ENCODE assay signal across 7 cellular contexts in the genomic region with DNA sequence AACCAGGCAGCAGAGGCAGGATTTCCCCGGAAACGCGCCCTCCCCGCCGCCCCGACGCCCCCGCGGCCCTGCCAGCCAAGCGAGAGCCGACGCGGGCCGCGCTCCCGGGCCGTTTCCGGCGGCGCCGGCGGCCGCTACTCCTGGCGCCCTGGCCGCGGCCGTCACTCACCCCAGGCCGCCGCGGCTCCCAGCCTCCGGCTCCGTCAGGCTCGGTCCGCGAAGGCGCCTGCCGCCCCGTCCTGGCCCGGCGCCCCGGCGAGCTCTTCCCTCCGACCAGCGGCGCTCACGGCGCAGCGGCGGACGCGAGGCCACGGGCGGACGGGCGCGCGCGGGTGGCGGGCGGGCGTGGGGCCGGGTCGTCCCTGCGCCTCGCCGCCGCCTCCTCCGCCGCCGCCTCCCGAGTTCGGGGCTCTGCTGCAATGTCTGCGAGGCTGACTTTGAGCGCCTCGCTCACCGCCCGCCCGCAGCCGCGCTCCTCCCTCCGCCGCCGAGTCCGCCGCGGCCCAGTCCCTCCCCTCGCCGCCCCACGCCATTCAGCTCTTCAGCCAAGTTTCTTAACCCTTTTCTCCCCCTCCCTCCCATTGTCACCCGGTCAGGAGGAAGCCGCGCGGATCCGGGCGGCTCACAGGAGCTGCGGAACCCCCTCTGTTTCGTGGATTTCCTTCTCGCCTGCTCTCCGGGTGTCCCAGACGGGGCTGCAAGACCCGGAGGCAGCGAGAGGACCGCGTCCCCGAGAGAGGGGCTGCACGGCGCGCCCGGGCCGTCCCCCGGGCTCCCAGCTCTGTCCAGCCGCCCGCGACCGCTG. TPM values are rescaled to one million over a fixed set of nuclear protein-coding genes. Genes with fewer than 3 reads are reported as not detected.
A peak's percentile ranks its signal among the peaks of the same experiment; 100 is the strongest.
DNase-seq lines count a peak whose midpoint lies in the region; ATAC-seq and TF ChIP-seq lines count a peak whose summit lies in the region.

NRIP1 (minus strand) TSS at position 425 of the 805 bp plus-strand sequence. CDS start 96,808 bp downstream, outside the sequence.

- H3K4me1 ChIP-seq in colonic mucosa: peaks cover 4% of the 10 kb centered on the region

- peak within 1 kb of the TSS; percentile 81 for H3K4me3 ChIP-seq in colonic mucosa

- peak within 1 kb of the TSS; percentile 95 for H3K4me3 Mint-ChIP-seq in activated CD4-positive, alpha-beta T cell treated with anti-CD3 and anti-CD28 coated beads, Interleukin-2, amount 10 ng/mL, durations not matched to agents 24 days and 14 days

- ATAC-seq in GM18517 (IDR thresholded peaks at IDR 0.05; ENCODE audit: unreplicated experiment): peak; percentile 66
- peak; percentile 74 for ATAC-seq in HG02973 (IDR thresholded peaks at IDR 0.05; ENCODE audit: unreplicated experiment)
- ATAC-seq in left colon: peak; percentile 82

- H3K27me3 ChIP-seq in colonic mucosa: no peaks in the 10 kb centered on the region

- H3K36me3 Mint-ChIP-seq in activated CD4-positive, alpha-beta T cell treated with anti-CD3 and anti-CD28 coated beads, Interleukin-2, amount 10 ng/mL, durations not matched to agents 24 days and 14 days (ENCODE audit: low read depth): no peaks in the 10 kb centered on the region

- H3K9ac ChIP-seq in colonic mucosa (ENCODE audit: low read depth in 2 of 2, low read length in 2 of 2): peak within 1 kb of the TSS; percentile 94 to 96

- H3K36me3 ChIP-seq in colonic mucosa: no peaks in the 10 kb centered on the region

- intact Hi-C loops in activated CD4-positive, alpha-beta T cell treated with anti-CD3 and anti-CD28 coated beads, Interleukin-2, amount 10 ng/mL, durations not matched to agents 24 days and 14 days (cut with micrococcal nuclease): loop anchor here (1.0 to 10.0 kb wide), 7 partner anchors 62 to 682 kb away; partner anchors contain the start of gene HSPA13
- intact Hi-C loops in colonic mucosa (cut with DNase I): loop anchor here (10.0 kb wide), 2 partner anchors 200 to 420 kb away; no protein-coding TSS in a partner anchor
- intact Hi-C loops in left colon (cut with DNase I, micrococcal nuclease): loop anchor here in 1 of 2 donors (10.0 kb wide), 1 partner anchor 190 kb away; no protein-coding TSS in a partner anchor

- TF ChIP-seq CTCF in colonic mucosa (IDR thresholded peaks at IDR 0.05): no peak

- peaks cover 28% of the 10 kb centered on the region for H3K27me3 Mint-ChIP-seq in activated CD4-positive, alpha-beta T cell treated with anti-CD3 and anti-CD28 coated beads, Interleukin-2, amount 10 ng/mL, durations not matched to agents 24 days and 14 days

- peak within 1 kb of the TSS; percentile 95 for H3K27ac Mint-ChIP-seq in activated CD4-positive, alpha-beta T cell treated with anti-CD3 and anti-CD28 coated beads, Interleukin-2, amount 10 ng/mL, durations not matched to agents 24 days and 14 days

- DNase-seq in NCI-H226: peak; percentile 89
- peak; percentile 95 for DNase-seq in activated CD4-positive, alpha-beta T cell treated with anti-CD3 and anti-CD28 coated beads, Interleukin-2, amount 10 ng/mL, durations not matched to agents 24 days and 14 days
- DNase-seq in colonic mucosa: peak; percentile 90
- peak; percentile 90 to 92 for DNase-seq in left colon
- peak; percentile 35 to 64 (median 55) for DNase-seq in stimulated activated CD4-positive, alpha-beta T cell treated with anti-CD3 and anti-CD28 coated beads, Interleukin-1b, Interleukin-23, amount 100 ng/mL, for 24 hours (ENCODE audit: low read depth in 4 of 4, low spot score in 1 of 4)

- H3K27ac ChIP-seq in colonic mucosa: peak within 1 kb of the TSS; percentile 97

- no peaks in the 10 kb centered on the region for H3K9me3 ChIP-seq in colonic mucosa

- no peaks in the 10 kb centered on the region for H3K9me3 Mint-ChIP-seq in activated CD4-positive, alpha-beta T cell treated with anti-CD3 and anti-CD28 coated beads, Interleukin-2, amount 10 ng/mL, durations not matched to agents 24 days and 14 days

- peaks cover 45% of the 10 kb centered on the region for H3K4me1 Mint-ChIP-seq in activated CD4-positive, alpha-beta T cell treated with anti-CD3 and anti-CD28 coated beads, Interleukin-2, amount 10 ng/mL, durations not matched to agents 24 days and 14 days

RNA-seq across cellular contexts. Expression of gene NRIP1, which starts in this region (rescaled TPM):
- total RNA-seq in activated CD4-positive, alpha-beta T cell treated with anti-CD3 and anti-CD28 coated beads, Interleukin-2, amount 10 ng/mL, durations not matched to agents 24 days and 14 days: 10.1 and 10.2 TPM in 2 replicates
- total RNA-seq in colonic mucosa (10 to 100 TPM; 49.5 to 89.3 TPM), left colon (10 to 100 TPM; 78.5 to 82.9 TPM)

Comparison
In these comparisons a context has a peak if more than half of its experiments do, and no peak if none do; other contexts are left out.
1. Peak in every context shown above with its lines: DNase-seq, ATAC-seq, H3K4me3 ChIP-seq and H3K27ac ChIP-seq.